ENCODE assay signal across 16 cellular contexts in the genomic region with DNA sequence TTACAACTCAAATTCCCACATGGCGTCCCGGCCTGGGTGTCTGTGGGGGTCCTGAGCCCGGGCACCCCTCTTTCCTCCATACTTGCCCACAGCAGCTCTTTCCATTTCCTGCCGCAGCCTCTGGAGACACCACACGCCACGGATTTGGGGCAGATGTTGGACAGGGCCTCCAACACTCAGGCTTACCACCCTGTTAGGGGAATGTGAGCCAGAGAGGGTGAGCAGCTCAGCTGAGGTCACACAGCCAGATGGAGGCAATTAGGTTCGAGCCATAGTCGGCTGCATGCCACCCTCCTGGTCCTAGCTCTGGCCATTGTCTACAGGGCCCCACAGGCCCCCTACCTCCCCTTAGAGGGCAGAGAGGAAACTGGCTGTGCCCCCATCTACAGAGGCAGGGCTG.
A peak's percentile ranks its signal among the peaks of the same experiment; 100 is the strongest.
DNase-seq lines count a peak whose midpoint lies in the region; ATAC-seq and TF ChIP-seq lines count a peak whose summit lies in the region.
"Had no signal": no experiment of that assay in that cellular context is flagged by ENCODE, and none has a peak within 500 bp of the region (broad histone marks: within the 10 kb centered on the region; RNA-seq: fewer than 3 reads in every experiment).

No MANE protein-coding gene starts in this region.

- H3K27ac ChIP-seq in AG04450 (ENCODE audit: low read depth, low read length) (peak overlapping the region; percentile 47), RWPE1 (peak overlapping the region; percentile 99), esophagus muscularis mucosa (replicated peaks in 1 of 4) (peak overlapping the region; percentile 16 to 48 (median 42)), trophoblast cell (ENCODE audit: low read depth, low read length) (no peak overlapping the region)

- CTCF ChIA-PET in AG04450 (lab: Charles Lee) = interaction anchor here (1.1 to 3.0 kb wide), 3 partner anchors 11 to 33 kb away, joined by 3 to 16 read pairs (median 12); no protein-coding TSS in a partner anchor
- CTCF ChIA-PET in RWPE1 (lab: Yijun Ruan, JAX) = interaction anchor here (1.0 to 2.1 kb wide), 11 partner anchors 9 to 53 kb away, joined by 3 to 16 read pairs (median 5); a partner anchor contains a TSS

- H3K27me3 ChIP-seq in AG04450 (ENCODE audit: control insufficient read depth, insufficient read depth, low read length) (no peaks in the 10 kb centered on the region), esophagus muscularis mucosa (no peaks in the 10 kb centered on the region), trophoblast cell (ENCODE audit: insufficient read depth, low read length) (no peaks in the 10 kb centered on the region)

- no peak for DNase-seq in AG04450 (ENCODE audit: low read depth, low spot score)
- DNase-seq in RWPE1 (ENCODE audit: low spot score) = no peak
- no peak for DNase-seq in esophagus muscularis mucosa (ENCODE audit: extremely low spot score)
- DNase-seq in trophoblast cell = no peak
- no peak for DNase-seq in DMS79 (lab: John Stamatoyannopoulos, UW)
- DNase-seq: activated CD4-positive, alpha-beta T cell treated with anti-CD3 and anti-CD28 coated beads, Interleukin-2, amount 10 ng/mL, durations not matched to agents 7 days and 5 days; activated T-cell treated with anti-CD3 and anti-CD28 coated beads, Interleukin-2, amount 50 U/mL, for 72 hours; dermis blood vessel endothelial cell; DMS53; islet precursor cell; naive B cell; SIG-M5; stimulated activated naive CD4-positive, alpha-beta T cell had no signal

- WGBS in esophagus muscularis mucosa = 75% methylated on average over 8 of the region's 8 CpGs
- WGBS in trophoblast cell (ENCODE audit: extremely low coverage, insufficient coverage, insufficient read length) = no CpG with 5 or more reads among the region's 8 CpGs

- H3K23ac ChIP-seq in trophoblast cell (ENCODE audit: low read length) = no peak overlapping the region

- H3K14ac ChIP-seq in trophoblast cell (ENCODE audit: low read length) = no peak overlapping the region

- H3K4me3 ChIP-seq in AG04450 (ENCODE audit: low read depth, low read length) (no peak overlapping the region), esophagus muscularis mucosa (no peak overlapping the region), trophoblast cell (ENCODE audit: low read depth, low read length) (no peak overlapping the region)

- H3K4ac ChIP-seq in trophoblast cell (ENCODE audit: low read depth, low read length) = peak overlapping the region; percentile 71

- TF ChIP-seq EP300 in esophagus muscularis mucosa (IDR thresholded peaks at IDR 0.05) = no peak

- peak overlapping the region; percentile 6 for H4K8ac ChIP-seq in trophoblast cell (ENCODE audit: low read depth, low read length)

- ATAC-seq in esophagus mucosa = no peak
- no peak for ATAC-seq in GM18907 (IDR thresholded peaks at IDR 0.05; ENCODE audit: unreplicated experiment)
- ATAC-seq in GM19467 (IDR thresholded peaks at IDR 0.05; ENCODE audit: unreplicated experiment) = no peak
- ATAC-seq: activated T-cell treated with anti-CD3 and anti-CD28 coated beads, Interleukin-2, amount 50 U/mL, for 72 hours had no signal

- H2BK120ac ChIP-seq in trophoblast cell (ENCODE audit: insufficient read depth, low read length, poor library complexity) = peak overlapping the region; percentile 6

- H3K79me2 ChIP-seq in trophoblast cell (ENCODE audit: control insufficient read depth, insufficient read depth, low read length, poor library complexity) = peaks cover 12% of the 10 kb centered on the region

- TF ChIP-seq POLR2A in esophagus muscularis mucosa (IDR thresholded peaks at IDR 0.05; ENCODE audit: low read depth) = no peak

- H2BK5ac ChIP-seq in trophoblast cell (ENCODE audit: low read depth, low read length, poor library complexity) = no peak overlapping the region

- peak overlapping the region; percentile 66 for H3K18ac ChIP-seq in trophoblast cell (ENCODE audit: low read length)

- H3K9me3 ChIP-seq in AG04450 (ENCODE audit: control insufficient read depth, insufficient read depth, low read length) (peaks cover under 1% of the 10 kb centered on the region; the same call in 1 of the 2 replicates), esophagus muscularis mucosa (no peaks in the 10 kb centered on the region), trophoblast cell (ENCODE audit: insufficient read depth, low read depth, low read length) (no peaks in the 10 kb centered on the region)

- peak overlapping the region; percentile 1 for H2BK12ac ChIP-seq in trophoblast cell (ENCODE audit: low read length)

- peak overlapping the region; percentile 13 for H2AFZ ChIP-seq in trophoblast cell (ENCODE audit: insufficient read depth, low read length, poor library complexity)

- intact Hi-C loops in esophagus muscularis mucosa (cut with DNase I) = no loop called here

- POLR2A ChIA-PET in AG04450 (lab: Yijun Ruan, JAX) (interaction anchor here (0.5 to 1.9 kb wide), 4 partner anchors 15 to 71 kb away, joined by 4 to 7 read pairs (median 5); no protein-coding TSS in a partner anchor), RWPE1 (lab: Yijun Ruan, JAX; ENCODE audit: low non-redundant PET) (interaction anchor here (1.5 kb wide), 1 partner anchor 30 kb away, joined by 5 read pairs; no protein-coding TSS in a partner anchor)

- H4K12ac ChIP-seq in trophoblast cell (ENCODE audit: low read depth, low read length) = no peak overlapping the region

- no peak overlapping the region for H3K4me2 ChIP-seq in trophoblast cell (ENCODE audit: low read length)

- H2AK5ac ChIP-seq in trophoblast cell (ENCODE audit: low read length) = peak overlapping the region; percentile 40

- H4K91ac ChIP-seq in trophoblast cell (ENCODE audit: low read depth, low read length) = peak overlapping the region; percentile 15

- no peak overlapping the region for H3K9ac ChIP-seq in trophoblast cell (ENCODE audit: low read length)

- H3K36me3 ChIP-seq in esophagus muscularis mucosa (peaks cover 0 to 4% (median 3%) of the 10 kb centered on the region in 4 donors), trophoblast cell (ENCODE audit: control insufficient read depth in 1 of 2, insufficient read depth in 2 of 2, low read length in 2 of 2) (peaks cover 26 to 28% of the 10 kb centered on the region in 2 experiments)

- H3K4me1 ChIP-seq in esophagus muscularis mucosa = peaks cover 34 to 78% (median 76%) of the 10 kb centered on the region in 4 donors
- H3K4me1 ChIP-seq in trophoblast cell (ENCODE audit: control insufficient read depth in 1 of 2, insufficient read depth in 2 of 2, low read length in 2 of 2) = peaks cover 26 to 33% of the 10 kb centered on the region in 2 experiments

- H3K79me1 ChIP-seq in trophoblast cell (ENCODE audit: low read length) = peaks cover 28% of the 10 kb centered on the region

- TF ChIP-seq CTCF in AG04450 (IDR thresholded peaks at IDR 0.05; ENCODE audit: low read depth, low read length) (no peak), RWPE1 (conservative IDR thresholded peaks at IDR 0.05; ENCODE audit: low read depth) (no peak), esophagus muscularis mucosa (IDR thresholded peaks at IDR 0.05) (no peak)
